ENCODE assay signal across 14 cellular contexts in genomic region chrX:72635930-72636329, GRCh38.
DNase-seq lines count a peak whose midpoint lies in the region; ATAC-seq and TF ChIP-seq lines count a peak whose summit lies in the region.
"Had no signal": no experiment of that assay in that cellular context is flagged by ENCODE, and none has a peak within 500 bp of the region (broad histone marks: within the 10 kb centered on the region; RNA-seq: fewer than 3 reads in every experiment).

No MANE protein-coding gene starts in this region.

- intact Hi-C loops in right lobe of liver (cut with DNase I): no loop called here
- intact Hi-C loops in posterior vena cava (cut with DNase I): no loop called here

- H3K9me3 ChIP-seq in adipocyte (ENCODE audit: control insufficient read depth, low read length): no peaks in the 10 kb centered on the region
- H3K9me3 ChIP-seq in right lobe of liver: no peaks in the 10 kb centered on the region

- H3K27me3 ChIP-seq in adipocyte (replicated peaks; ENCODE audit: control insufficient read depth, insufficient read depth, low read length): peaks cover 26% of the 10 kb centered on the region
- H3K27me3 ChIP-seq in right lobe of liver: no peaks in the 10 kb centered on the region

- H3K9ac ChIP-seq in adipocyte (ENCODE audit: low read length): peak overlapping the region; percentile 29
- H3K9ac ChIP-seq: GM23248 had no signal

- peaks cover 30% of the 10 kb centered on the region for H3K4me1 ChIP-seq in adipocyte (ENCODE audit: control insufficient read depth, insufficient read depth, low read length)
- H3K4me1 ChIP-seq in right lobe of liver: peaks cover 0 to 20% (median 0%) of the 10 kb centered on the region in 4 donors

- DNase-seq in adipocyte (ENCODE audit: low read depth): no peak
- DNase-seq in right lobe of liver: no peak
- DNase-seq in middle frontal gyrus (ENCODE audit: extremely low spot score, low spot score): no peak
- no peak for DNase-seq in DMS153 (lab: John Stamatoyannopoulos, UW)
- DNase-seq in posterior vena cava (ENCODE audit: low spot score): no peak
- DNase-seq: C1 segment of cervical spinal cord; Calu3; CD4-positive, alpha-beta memory T cell; COR-L47; DND-41; GM23248; H7; HCEC 1CT had no signal

- ATAC-seq in right lobe of liver: peak; percentile 72 to 93 (median 82)

- H3K36me3 ChIP-seq in adipocyte (ENCODE audit: control insufficient read depth, insufficient read depth, low read length, severe bottlenecking) (peaks cover 4% of the 10 kb centered on the region), right lobe of liver (no peaks in the 10 kb centered on the region)

- no peak overlapping the region for H3K4me3 ChIP-seq in adipocyte (ENCODE audit: low read length)
- H3K4me3 ChIP-seq in right lobe of liver: no peak overlapping the region
- H3K4me3 ChIP-seq: GM23248 had no signal

- H3K27ac ChIP-seq in VCaP (peak overlapping the region; percentile 71), right lobe of liver (peak overlapping the region in 1 of 3 donors; percentile 24)
- H3K27ac ChIP-seq: GM23248 had no signal

- TF ChIP-seq POLR2A in right lobe of liver (IDR thresholded peaks at IDR 0.05): no peak

- 50% methylated on average over 1 of the region's 1 CpG for WGBS in right lobe of liver (ENCODE audit: insufficient coverage, low coverage, low lambda C conversion rate, missing lambda C conversion rate)

- no peak for TF ChIP-seq CTCF in VCaP (conservative IDR thresholded peaks at IDR 0.05)
- no peak for TF ChIP-seq CTCF in right lobe of liver (IDR thresholded peaks at IDR 0.05)
